In the genomic region with DNA sequence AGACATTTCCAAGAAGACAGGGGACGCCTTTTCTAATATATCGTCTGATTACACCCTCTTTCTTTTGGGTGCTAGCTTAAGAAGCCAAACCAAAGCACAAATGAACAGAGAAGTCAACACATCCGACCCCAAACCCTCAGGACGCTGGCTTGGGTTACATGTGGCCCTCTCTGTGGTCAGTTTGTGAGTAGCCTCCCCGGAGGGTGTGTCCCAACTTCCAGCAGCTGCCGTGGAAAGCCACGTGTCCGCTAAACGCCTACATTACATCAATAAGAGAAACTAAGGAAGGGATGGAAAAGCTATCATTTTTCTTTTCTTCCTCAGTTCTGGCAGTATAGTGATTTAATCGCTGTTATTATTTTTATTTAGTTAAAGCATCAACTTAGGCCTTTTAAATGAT, we compare ENCODE assay signal across 8 cellular contexts. TPM values are rescaled to one million over a fixed set of nuclear protein-coding genes. Genes with fewer than 3 reads are reported as not detected.
DNase-seq lines count a peak whose midpoint lies in the region; ATAC-seq and TF ChIP-seq lines count a peak whose summit lies in the region.

No MANE protein-coding gene starts in this region.

- POLR2A ChIA-PET in activated CD4-positive, alpha-beta T cell treated with anti-CD3 and anti-CD28 coated beads, Interleukin-2, amount 10 ng/mL, durations not matched to agents 7 days and 5 days (lab: Charles Lee) = no interaction called here

- peak overlapping the region; percentile 58 for H3K4me3 ChIP-seq in suprapubic skin

- ATAC-seq in GM18517 (IDR thresholded peaks at IDR 0.05; ENCODE audit: unreplicated experiment) = no peak

- TF ChIP-seq CTCF in suprapubic skin (IDR thresholded peaks at IDR 0.05) = no peak

- TF ChIP-seq POLR2A in suprapubic skin (IDR thresholded peaks at IDR 0.05) = no peak

- no peaks in the 10 kb centered on the region for H3K9me3 Mint-ChIP-seq in activated CD4-positive, alpha-beta T cell treated with anti-CD3 and anti-CD28 coated beads, Interleukin-2, amount 10 ng/mL, durations not matched to agents 7 days and 5 days
- no peaks in the 10 kb centered on the region for H3K9me3 Mint-ChIP-seq in activated T-helper 2 cell treated with anti-CD3 and anti-CD28 coated beads, Interferon-gamma antibody, Interleukin-2, Interleukin-4, amounts not matched to agents 10 μg/mL and 5 μg/mL and 100 μg/mL, durations not matched to agents 14 hours and 24 hours and 36 hours

- H3K4me1 ChIP-seq in suprapubic skin = peaks cover 45% of the 10 kb centered on the region

- H3K4me3 Mint-ChIP-seq in activated CD4-positive, alpha-beta T cell treated with anti-CD3 and anti-CD28 coated beads, Interleukin-2, amount 10 ng/mL, durations not matched to agents 7 days and 5 days = peak overlapping the region; percentile 71
- H3K4me3 Mint-ChIP-seq in activated T-helper 2 cell treated with anti-CD3 and anti-CD28 coated beads, Interferon-gamma antibody, Interleukin-2, Interleukin-4, amounts not matched to agents 10 μg/mL and 5 μg/mL and 100 μg/mL, durations not matched to agents 14 hours and 24 hours and 36 hours (ENCODE audit: low read depth) = peak overlapping the region; percentile 78

- no peaks in the 10 kb centered on the region for H3K9me3 ChIP-seq in suprapubic skin

- H3K36me3 ChIP-seq in suprapubic skin = no peaks in the 10 kb centered on the region

- no peak for DNase-seq in activated CD4-positive, alpha-beta T cell treated with anti-CD3 and anti-CD28 coated beads, Interleukin-2, amount 10 ng/mL, durations not matched to agents 7 days and 5 days
- DNase-seq in activated CD4-positive, alpha-beta T cell treated with anti-CD3 and anti-CD28 coated beads, Interleukin-2, amount 50 U/mL, for 1 hour = no peak
- no peak for DNase-seq in activated T-helper 2 cell treated with anti-CD3 and anti-CD28 coated beads, Interferon-gamma antibody, Interleukin-2, Interleukin-4, amounts not matched to agents 10 μg/mL and 5 μg/mL and 100 μg/mL, durations not matched to agents 14 hours and 24 hours and 36 hours (ENCODE audit: low spot score)
- DNase-seq in left kidney (ENCODE audit: low read depth, low spot score) (peak; percentile 28), suprapubic skin (ENCODE audit: low spot score in 2 of 2) (no peak)
- no peak for DNase-seq in effector CD8-positive, alpha-beta T cell (lab: John Stamatoyannopoulos, UW)
- DNase-seq in stimulated activated CD8-positive, alpha-beta memory T cell treated with anti-CD3 and anti-CD28 coated beads, Interleukin-4, amount 100 ng/mL, for 48 hours = no peak

- H3K27me3 Mint-ChIP-seq in activated CD4-positive, alpha-beta T cell treated with anti-CD3 and anti-CD28 coated beads, Interleukin-2, amount 10 ng/mL, durations not matched to agents 7 days and 5 days = peaks cover 69% of the 10 kb centered on the region
- peaks cover 67% of the 10 kb centered on the region for H3K27me3 Mint-ChIP-seq in activated T-helper 2 cell treated with anti-CD3 and anti-CD28 coated beads, Interferon-gamma antibody, Interleukin-2, Interleukin-4, amounts not matched to agents 10 μg/mL and 5 μg/mL and 100 μg/mL, durations not matched to agents 14 hours and 24 hours and 36 hours (ENCODE audit: low read depth)

- 34% methylated on average over 10 of the region's 10 CpGs for WGBS in suprapubic skin

- no peak overlapping the region for H3K27ac Mint-ChIP-seq in activated CD4-positive, alpha-beta T cell treated with anti-CD3 and anti-CD28 coated beads, Interleukin-2, amount 10 ng/mL, durations not matched to agents 7 days and 5 days
- no peak overlapping the region for H3K27ac Mint-ChIP-seq in activated T-helper 2 cell treated with anti-CD3 and anti-CD28 coated beads, Interferon-gamma antibody, Interleukin-2, Interleukin-4, amounts not matched to agents 10 μg/mL and 5 μg/mL and 100 μg/mL, durations not matched to agents 14 hours and 24 hours and 36 hours

- H3K27ac ChIP-seq in suprapubic skin = no peak overlapping the region

- intact Hi-C loops in activated T-helper 2 cell treated with anti-CD3 and anti-CD28 coated beads, Interferon-gamma antibody, Interleukin-2, Interleukin-4, amounts not matched to agents 10 μg/mL and 5 μg/mL and 100 μg/mL, durations not matched to agents 14 hours and 24 hours and 36 hours (cut with micrococcal nuclease) = loop anchor here (2.0 to 5.0 kb wide), 3 partner anchors 183 to 1728 kb away; partner anchors contain the start of genes BLOC1S5 and DSP

- peaks cover 23% of the 10 kb centered on the region for H3K4me1 Mint-ChIP-seq in activated CD4-positive, alpha-beta T cell treated with anti-CD3 and anti-CD28 coated beads, Interleukin-2, amount 10 ng/mL, durations not matched to agents 7 days and 5 days
- H3K4me1 Mint-ChIP-seq in activated T-helper 2 cell treated with anti-CD3 and anti-CD28 coated beads, Interferon-gamma antibody, Interleukin-2, Interleukin-4, amounts not matched to agents 10 μg/mL and 5 μg/mL and 100 μg/mL, durations not matched to agents 14 hours and 24 hours and 36 hours (ENCODE audit: low read depth) = peaks cover 23% of the 10 kb centered on the region

- no peaks in the 10 kb centered on the region for H3K36me3 Mint-ChIP-seq in activated CD4-positive, alpha-beta T cell treated with anti-CD3 and anti-CD28 coated beads, Interleukin-2, amount 10 ng/mL, durations not matched to agents 7 days and 5 days (ENCODE audit: low read depth)
- H3K36me3 Mint-ChIP-seq in activated T-helper 2 cell treated with anti-CD3 and anti-CD28 coated beads, Interferon-gamma antibody, Interleukin-2, Interleukin-4, amounts not matched to agents 10 μg/mL and 5 μg/mL and 100 μg/mL, durations not matched to agents 14 hours and 24 hours and 36 hours (ENCODE audit: low read depth) = no peaks in the 10 kb centered on the region

- CTCF ChIA-PET in activated CD4-positive, alpha-beta T cell treated with anti-CD3 and anti-CD28 coated beads, Interleukin-2, amount 10 ng/mL, durations not matched to agents 7 days and 5 days (lab: Charles Lee) = no interaction called here

- H3K27me3 ChIP-seq in suprapubic skin = peaks cover 71% of the 10 kb centered on the region

- TF ChIP-seq EP300 in suprapubic skin (IDR thresholded peaks at IDR 0.05) = no peak

RNA-seq across cellular contexts. Expression of gene BMP6, which starts 0.5 kb away (rescaled TPM):
- total RNA-seq in activated CD4-positive, alpha-beta T cell treated with anti-CD3 and anti-CD28 coated beads, Interleukin-2, amount 10 ng/mL, durations not matched to agents 7 days and 5 days = not detected
- total RNA-seq in activated T-helper 2 cell treated with anti-CD3 and anti-CD28 coated beads, Interferon-gamma antibody, Interleukin-2, Interleukin-4, amounts not matched to agents 10 μg/mL and 5 μg/mL and 100 μg/mL, durations not matched to agents 14 hours and 24 hours and 36 hours = 0.78 and 1.1 TPM in 2 replicates
- 1 to 10 TPM; 1.8 to 7.4 (median 3.8) TPM for total RNA-seq in suprapubic skin
